In the genomic region with DNA sequence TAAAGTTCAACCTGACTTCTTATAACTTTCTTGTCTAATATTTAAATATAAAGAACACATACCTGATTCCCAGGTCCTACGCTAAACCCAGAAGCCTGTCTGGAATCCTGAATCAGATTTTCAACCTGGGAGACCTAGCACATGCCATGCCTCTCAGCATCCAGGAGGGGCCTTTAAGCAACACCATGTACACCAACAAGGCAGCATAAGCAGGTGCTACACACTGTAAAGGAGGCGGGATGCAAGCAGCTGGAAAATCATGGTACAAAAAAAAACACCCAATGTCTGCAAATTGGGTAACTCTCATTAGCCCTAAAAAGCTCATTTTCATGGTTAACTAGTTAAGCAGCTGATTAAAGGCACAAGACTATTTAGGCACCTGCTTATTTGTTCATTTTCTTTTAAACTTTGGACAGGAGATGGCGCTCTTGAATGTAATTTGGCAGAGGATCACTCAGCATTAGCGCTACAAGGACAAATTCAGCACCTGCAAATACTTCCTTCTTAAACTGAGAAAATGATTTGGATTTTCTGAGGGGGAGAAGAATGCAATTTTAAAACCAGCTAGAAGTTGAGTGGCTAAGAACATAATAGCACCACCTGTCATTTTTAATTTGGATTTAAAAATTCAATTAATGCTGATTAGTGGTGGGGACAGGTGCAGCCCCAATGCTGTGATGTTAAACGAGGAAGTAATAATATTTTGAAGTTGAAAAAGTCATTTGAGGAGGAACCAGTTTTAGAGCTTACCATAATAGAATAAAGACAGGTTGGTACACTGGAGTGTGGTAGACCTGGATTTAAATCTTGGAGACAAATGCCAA, we compare ENCODE assay signal across 8 cellular contexts.
DNase-seq lines count a peak whose midpoint lies in the region; ATAC-seq, FAIRE-seq and TF ChIP-seq lines count a peak whose summit lies in the region.

No MANE protein-coding gene starts in this region.

- H2AFZ ChIP-seq in K562 (ENCODE audit: low read depth, low read length) = no peak overlapping the region

- no peaks in the 10 kb centered on the region for H3K36me3 ChIP-seq in K562 (ENCODE audit: control insufficient read depth, insufficient read depth, low read length)

- H3K9me3 ChIP-seq in K562 (replicated peaks; ENCODE audit: control insufficient read depth, insufficient read depth, low read depth, low read length) = no peaks in the 10 kb centered on the region

- POLR2A ChIA-PET in K562 (lab: Yijun Ruan, JAX) = interaction anchor here (0.6 to 0.7 kb wide), 2 partner anchors 253 to 491 kb away, joined by 3 read pairs; no protein-coding TSS in a partner anchor

- no peaks in the 10 kb centered on the region; a peak in 1 of 5 replicates for H3K4me1 ChIP-seq in K562 (replicated peaks in 1 of 2; ENCODE audit: control insufficient read depth in 2 of 2, insufficient read depth in 2 of 2, low read length in 2 of 2)

- TF ChIP-seq POLR2A in K562 (conservative IDR thresholded peaks at IDR 0.05) = no peak

- no peaks in the 10 kb centered on the region for H3K79me2 ChIP-seq in K562 (ENCODE audit: control insufficient read depth, insufficient read depth, low read length)

- 0% methylated on average over 5 of the region's 5 CpGs for WGBS in K562 (ENCODE audit: insufficient coverage, low coverage, missing lambda C conversion rate)

- CTCF ChIA-PET in K562 (lab: Yijun Ruan, JAX; ENCODE audit: low intra/inter-chr PET ratio) = interaction anchor here (0.6 to 2.9 kb wide), 8 partner anchors 79 to 478 kb away, joined by 3 to 16 read pairs (median 4); no protein-coding TSS in a partner anchor

- no peaks in the 10 kb centered on the region for H3K36me3 Mint-ChIP-seq in CD14-positive monocyte

- 0 out of 5 replicates have a peak, but pooled peaks cover 0 to 2% of the 10 kb centered on the region in 2 experiments for H3K27me3 ChIP-seq in K562 (ENCODE audit: control insufficient read depth in 2 of 2, insufficient read depth in 2 of 2, low read length in 2 of 2)

- peak; percentile 86 for FAIRE-seq in K562 (lab: Jason Lieb, UNC)

- no peaks in the 10 kb centered on the region for H4K20me1 ChIP-seq in K562 (replicated peaks; ENCODE audit: control insufficient read depth, insufficient read depth, low read length)

- no peaks in the 10 kb centered on the region for H3K9me1 ChIP-seq in K562 (ENCODE audit: control insufficient read depth, insufficient read depth, low read length)

- no peaks in the 10 kb centered on the region for H3K4me1 Mint-ChIP-seq in CD14-positive monocyte

- TF ChIP-seq CTCF in CD14-positive monocyte (IDR thresholded peaks at IDR 0.05) (peak; percentile 55), GM12872 (IDR thresholded peaks at IDR 0.05; ENCODE audit: insufficient read depth, low read depth, low read length) (peak; percentile 42; the same call in 2 of the 3 replicates), K562 (IDR thresholded peaks at IDR 0.05 in 2 of 3, conservative IDR thresholded peaks at IDR 0.05 in 1 of 3; ENCODE audit: insufficient read depth in 2 of 3, low read depth in 1 of 3, low read length in 3 of 3) (peak; percentile 61 to 82 (median 62); a peak in 5 of 6 replicates)

- no peak overlapping the region for H3K4me2 ChIP-seq in K562 (ENCODE audit: insufficient read depth, low read length)

- intact Hi-C loops in CD14-positive monocyte (cut with micrococcal nuclease) = loop anchor here in 1 of 2 donors (10.0 kb wide), 1 partner anchor 482 kb away; no protein-coding TSS in a partner anchor
- intact Hi-C loops in K562 (cut with micrococcal nuclease) = loop anchor here (1.0 to 2.0 kb wide), 4 partner anchors 178 to 477 kb away; no protein-coding TSS in a partner anchor

- H3K9ac ChIP-seq in K562 (ENCODE audit: insufficient read depth in 1 of 2, low read depth in 2 of 2, low read length in 2 of 2) = no peak overlapping the region

- in situ Hi-C loops in K562 (cut with MboI) = loop anchor here (5.0 kb wide), 2 partner anchors 175 to 475 kb away; no protein-coding TSS in a partner anchor

- H3K9me3 Mint-ChIP-seq in CD14-positive monocyte = peaks cover 0 to 2% (median 0%) of the 10 kb centered on the region in 7 donors

- H3K4me3 ChIP-seq in K562 = no peak overlapping the region

- peak; percentile 90 to 94 for TF ChIP-seq RAD21 in K562 (CRISPR knock-in tag; conservative IDR thresholded peaks at IDR 0.05 in 1 of 2, IDR thresholded peaks at IDR 0.05 in 1 of 2)

- DNase-seq in CD14-positive monocyte (ENCODE audit: low spot score) (no peak), NCI-H526 treated with DMSO at 0.1 percent for 48 hours (lab: John Stamatoyannopoulos, UW) (peak; percentile 78), K562 (ENCODE audit: extremely low read depth in 1 of 4, low spot score in 3 of 4) (peak; percentile 24 to 78 (median 28)), left lobe of liver (ENCODE audit: low spot score) (no peak), HuH-7.5 (ENCODE audit: low spot score) (no peak)
- no peak for DNase-seq in NK-92 treated with Interleukin-12 subunit alpha and Interleukin-12 subunit beta, amount 100 ng/mL, for 24 hours (lab: John Stamatoyannopoulos, UW)

- no peak for TF ChIP-seq EP300 in K562 (IDR thresholded peaks at IDR 0.05; ENCODE audit: low read length)

- peaks cover 1 to 8% (median 6%) of the 10 kb centered on the region in 3 donors for H3K27me3 Mint-ChIP-seq in CD14-positive monocyte (ENCODE audit: low read depth in 3 of 3)

- no peak overlapping the region for H3K27ac ChIP-seq in K562 (ENCODE audit: extremely low read depth, low read depth, low read length)

- no peak overlapping the region for H3K27ac Mint-ChIP-seq in CD14-positive monocyte

- ATAC-seq in HG03565 (IDR thresholded peaks at IDR 0.05; ENCODE audit: unreplicated experiment) (peak; percentile 59), K562 (peak; percentile 92), left lobe of liver (peak; percentile 66)

- H3K4me3 Mint-ChIP-seq in CD14-positive monocyte = no peak overlapping the region

- BruUV-seq in K562 (replicated peaks; lab: Mats Ljungman, UMichigan) = no TSS peak

TF ChIP-seq in K562, 482 proteins besides CTCF, POLR2A, EP300 and RAD21 (continues in another document):
- TF ChIP-seq, protein P1, sequence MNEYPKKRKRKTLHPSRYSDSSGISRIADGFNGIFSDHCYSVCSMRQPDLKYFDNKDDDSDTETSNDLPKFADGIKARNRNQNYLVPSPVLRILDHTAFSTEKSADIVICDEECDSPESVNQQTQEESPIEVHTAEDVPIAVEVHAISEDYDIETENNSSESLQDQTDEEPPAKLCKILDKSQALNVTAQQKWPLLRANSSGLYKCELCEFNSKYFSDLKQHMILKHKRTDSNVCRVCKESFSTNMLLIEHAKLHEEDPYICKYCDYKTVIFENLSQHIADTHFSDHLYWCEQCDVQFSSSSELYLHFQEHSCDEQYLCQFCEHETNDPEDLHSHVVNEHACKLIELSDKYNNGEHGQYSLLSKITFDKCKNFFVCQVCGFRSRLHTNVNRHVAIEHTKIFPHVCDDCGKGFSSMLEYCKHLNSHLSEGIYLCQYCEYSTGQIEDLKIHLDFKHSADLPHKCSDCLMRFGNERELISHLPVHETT (CRISPR knock-in tag; conservative IDR thresholded peaks at IDR 0.05 in 1 of 2, IDR thresholded peaks at IDR 0.05 in 1 of 2) = no peak
- TF ChIP-seq DACH1 (IDR thresholded peaks at IDR 0.05; ENCODE audit: partially characterized antibody) (peak; percentile 13), ZNF274 (IDR thresholded peaks at IDR 0.05; ENCODE audit: borderline replicate concordance, low read depth, low read length) (no peak), RBM25 (IDR thresholded peaks at IDR 0.05; ENCODE audit: low read depth, low read length, severe bottlenecking) (no peak), ARID1B (IDR thresholded peaks at IDR 0.05) (no peak), SMC3 (conservative IDR thresholded peaks at IDR 0.05; ENCODE audit: insufficient read depth, low read depth, low read length) (peak; percentile 71), RB1 (IDR thresholded peaks at IDR 0.05; ENCODE audit: low read depth) (peak; percentile 38; the same call in 1 of the 2 replicates), ZNF75A (CRISPR knock-in tag; IDR thresholded peaks at IDR 0.05) (no peak)
- TF ChIP-seq, protein P2, sequence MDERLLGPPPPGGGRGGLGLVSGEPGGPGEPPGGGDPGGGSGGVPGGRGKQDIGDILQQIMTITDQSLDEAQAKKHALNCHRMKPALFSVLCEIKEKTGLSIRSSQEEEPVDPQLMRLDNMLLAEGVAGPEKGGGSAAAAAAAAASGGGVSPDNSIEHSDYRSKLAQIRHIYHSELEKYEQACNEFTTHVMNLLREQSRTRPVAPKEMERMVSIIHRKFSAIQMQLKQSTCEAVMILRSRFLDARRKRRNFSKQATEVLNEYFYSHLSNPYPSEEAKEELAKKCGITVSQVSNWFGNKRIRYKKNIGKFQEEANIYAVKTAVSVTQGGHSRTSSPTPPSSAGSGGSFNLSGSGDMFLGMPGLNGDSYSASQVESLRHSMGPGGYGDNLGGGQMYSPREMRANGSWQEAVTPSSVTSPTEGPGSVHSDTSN (CRISPR knock-in tag; IDR thresholded peaks at IDR 0.05; ENCODE audit: low read depth) = no peak
- TF ChIP-seq, protein P2 (tag; conservative IDR thresholded peaks at IDR 0.05; ENCODE audit: low read depth) = 0 out of 2 replicates have a peak, but pooled peaks have one; percentile 11
- TF ChIP-seq, protein P3, sequence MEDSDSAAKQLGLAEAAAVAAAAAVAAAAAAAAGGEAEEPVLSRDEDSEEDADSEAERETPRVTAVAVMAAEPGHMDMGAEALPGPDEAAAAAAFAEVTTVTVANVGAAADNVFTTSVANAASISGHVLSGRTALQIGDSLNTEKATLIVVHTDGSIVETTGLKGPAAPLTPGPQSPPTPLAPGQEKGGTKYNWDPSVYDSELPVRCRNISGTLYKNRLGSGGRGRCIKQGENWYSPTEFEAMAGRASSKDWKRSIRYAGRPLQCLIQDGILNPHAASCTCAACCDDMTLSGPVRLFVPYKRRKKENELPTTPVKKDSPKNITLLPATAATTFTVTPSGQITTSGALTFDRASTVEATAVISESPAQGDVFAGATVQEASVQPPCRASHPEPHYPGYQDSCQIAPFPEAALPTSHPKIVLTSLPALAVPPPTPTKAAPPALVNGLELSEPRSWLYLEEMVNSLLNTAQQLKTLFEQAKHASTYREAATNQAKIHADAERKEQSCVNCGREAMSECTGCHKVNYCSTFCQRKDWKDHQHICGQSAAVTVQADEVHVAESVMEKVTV (CRISPR knock-in tag; IDR thresholded peaks at IDR 0.05) = peak; percentile 82

Comparison
In these comparisons a context has a peak if more than half of its experiments do, and no peak if none do; other contexts are left out.
1. DNase-seq: peak in NCI-H526 treated with DMSO at 0.1 percent for 48 hours (single experiment) and K562 (4 of 4); none in CD14-positive monocyte (single experiment), left lobe of liver (single experiment), NK-92 treated with Interleukin-12 subunit alpha and Interleukin-12 subunit beta, amount 100 ng/mL, for 24 hours (single experiment) and HuH-7.5 (single experiment).
2. Peak in every context shown above with its lines, with median percentiles within 50 percentile points of each other: CTCF ChIP-seq and ATAC-seq.